Comparison of ENCODE assay signal across 10 cellular contexts in the genomic region with DNA sequence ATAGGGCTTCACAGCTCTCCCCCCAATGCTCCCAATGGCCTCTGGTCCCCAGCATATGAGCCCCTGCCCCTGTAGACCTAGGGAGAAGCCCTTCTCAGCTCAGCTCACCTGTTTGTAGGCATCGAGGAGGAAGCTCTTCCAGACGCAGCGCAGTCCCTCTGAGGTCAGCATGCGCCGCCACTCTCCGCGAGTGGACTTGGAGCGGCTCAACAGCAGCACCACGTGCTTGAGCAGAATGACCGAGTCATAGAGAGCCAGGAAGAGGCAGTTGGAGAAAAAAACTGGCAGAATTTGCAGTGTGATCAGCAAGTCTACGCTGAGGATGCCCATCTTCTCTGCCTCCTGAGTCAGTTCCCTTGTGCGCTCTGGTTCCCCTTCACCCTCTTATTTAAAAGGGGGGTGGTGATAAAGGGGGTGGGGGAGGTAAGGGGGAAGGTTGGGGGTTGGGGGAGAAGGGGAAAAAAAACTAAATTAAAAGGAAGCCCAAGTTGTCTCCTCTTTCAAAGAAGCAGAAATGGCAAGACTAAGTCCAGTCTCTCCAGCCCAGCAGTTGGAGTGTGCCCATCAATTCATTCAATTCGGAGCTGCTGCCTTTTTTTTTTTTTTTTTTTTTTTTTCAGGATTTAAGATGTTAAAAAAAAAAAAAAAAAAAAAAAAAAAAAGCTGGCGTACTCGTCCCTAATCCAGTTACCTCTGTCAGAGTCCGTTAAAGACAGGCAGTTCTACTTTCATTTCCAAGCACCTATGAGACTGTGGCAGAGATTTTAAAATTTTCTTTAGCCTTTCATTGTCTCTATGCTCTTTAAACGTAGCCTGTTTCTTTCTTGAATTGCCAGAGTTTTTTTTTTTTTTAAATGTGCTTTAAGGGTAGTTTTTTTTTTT. TPM values are rescaled to one million over a fixed set of nuclear protein-coding genes. Genes with fewer than 3 reads are reported as not detected.
DNase-seq lines count a peak whose midpoint lies in the region; ATAC-seq and TF ChIP-seq lines count a peak whose summit lies in the region.
"Had no signal": no experiment of that assay in that cellular context is flagged by ENCODE, and none has a peak within 500 bp of the region (broad histone marks: within the 10 kb centered on the region; RNA-seq: fewer than 3 reads in every experiment).

A gene (minus strand): TSS at position 362 of the 882 bp plus-strand sequence. CDS start 32 bp downstream, at position 330.

- no peak within 1 kb of the TSS for H3K27ac Mint-ChIP-seq in activated naive CD8-positive, alpha-beta T cell treated with anti-CD3 and anti-CD28 coated beads, Interleukin-2, amount 10 ng/mL, durations not matched to agents 7 days and 5 days
- no peak within 1 kb of the TSS for H3K27ac Mint-ChIP-seq in activated naive CD8-positive, alpha-beta T cell treated with anti-CD3 and anti-CD28 coated beads, Interleukin-2, amount 50 U/mL, for 24 hours
- H3K27ac Mint-ChIP-seq: T-helper 1 cell treated with Interleukin-12 subunit alpha and Interleukin-12 subunit beta and Interleukin-4 antibody, amounts not matched to agents 30 μg/mL and 1 μg/mL, for 36 hours had no signal

- H3K36me3 ChIP-seq in mucosa of descending colon (ENCODE audit: low read depth) (no peaks in the 10 kb centered on the region), aorta (ENCODE audit: control insufficient read depth in 1 of 2, insufficient read depth in 2 of 2, low read length in 1 of 2) (no peaks in the 10 kb centered on the region)

- no peaks in the 10 kb centered on the region for H3K27me3 ChIP-seq in aorta (ENCODE audit: control insufficient read depth in 1 of 2, insufficient read depth in 2 of 2, low read length in 1 of 2)

- H3K4me3 ChIP-seq in mucosa of descending colon (no peak within 1 kb of the TSS), aorta (ENCODE audit: low read length in 2 of 2) (peak within 1 kb of the TSS; percentile 59 to 62)

- H3K4me3 Mint-ChIP-seq in activated naive CD8-positive, alpha-beta T cell treated with anti-CD3 and anti-CD28 coated beads, Interleukin-2, amount 10 ng/mL, durations not matched to agents 7 days and 5 days, result peak within 1 kb of the TSS; percentile 43
- no peak within 1 kb of the TSS for H3K4me3 Mint-ChIP-seq in activated naive CD8-positive, alpha-beta T cell treated with anti-CD3 and anti-CD28 coated beads, Interleukin-2, amount 50 U/mL, for 24 hours
- H3K4me3 Mint-ChIP-seq: T-helper 1 cell treated with Interleukin-12 subunit alpha and Interleukin-12 subunit beta and Interleukin-4 antibody, amounts not matched to agents 30 μg/mL and 1 μg/mL, for 36 hours had no signal

- no peaks in the 10 kb centered on the region for H3K4me1 ChIP-seq in mucosa of descending colon (ENCODE audit: low read depth)
- no peaks in the 10 kb centered on the region for H3K4me1 ChIP-seq in aorta (ENCODE audit: control insufficient read depth in 1 of 2, insufficient read depth in 2 of 2, low read length in 2 of 2)

- TF ChIP-seq CTCF in mucosa of descending colon (IDR thresholded peaks at IDR 0.05), result no peak

- H3K4me1 Mint-ChIP-seq in activated naive CD8-positive, alpha-beta T cell treated with anti-CD3 and anti-CD28 coated beads, Interleukin-2, amount 10 ng/mL, durations not matched to agents 7 days and 5 days, result peaks cover 4% of the 10 kb centered on the region
- H3K4me1 Mint-ChIP-seq in activated naive CD8-positive, alpha-beta T cell treated with anti-CD3 and anti-CD28 coated beads, Interleukin-2, amount 50 U/mL, for 24 hours, result no peaks in the 10 kb centered on the region

- DNase-seq in activated naive CD8-positive, alpha-beta T cell treated with anti-CD3 and anti-CD28 coated beads, Interleukin-2, amount 10 ng/mL, durations not matched to agents 7 days and 5 days, result no peak
- no peak for DNase-seq in activated naive CD8-positive, alpha-beta T cell treated with anti-CD3 and anti-CD28 coated beads, Interleukin-2, amount 50 U/mL, for 24 hours
- DNase-seq in dermis blood vessel endothelial cell (peak; percentile 32), mucosa of descending colon (peak in 2 of 3 donors; percentile 5 to 22), aorta (peak in 1 of 2 donors; percentile 65), NCI-H1930 (lab: John Stamatoyannopoulos, UW) (no peak)

- 35 to 47% methylated on average over 17 of the region's 17 CpGs for WGBS in aorta, 2 donors

- peaks cover 1% of the 10 kb centered on the region for H3K9me3 Mint-ChIP-seq in activated naive CD8-positive, alpha-beta T cell treated with anti-CD3 and anti-CD28 coated beads, Interleukin-2, amount 10 ng/mL, durations not matched to agents 7 days and 5 days
- peaks cover 6% of the 10 kb centered on the region for H3K9me3 Mint-ChIP-seq in activated naive CD8-positive, alpha-beta T cell treated with anti-CD3 and anti-CD28 coated beads, Interleukin-2, amount 50 U/mL, for 24 hours
- H3K9me3 Mint-ChIP-seq: T-helper 1 cell treated with Interleukin-12 subunit alpha and Interleukin-12 subunit beta and Interleukin-4 antibody, amounts not matched to agents 30 μg/mL and 1 μg/mL, for 36 hours had no signal

- H3K27ac ChIP-seq in aorta (ENCODE audit: low read depth in 1 of 2, low read length in 2 of 2), result no peak within 1 kb of the TSS
- H3K27ac ChIP-seq: C4-2B had no signal

- no peaks in the 10 kb centered on the region for H3K27me3 Mint-ChIP-seq in activated naive CD8-positive, alpha-beta T cell treated with anti-CD3 and anti-CD28 coated beads, Interleukin-2, amount 10 ng/mL, durations not matched to agents 7 days and 5 days
- peaks cover 4% of the 10 kb centered on the region for H3K27me3 Mint-ChIP-seq in activated naive CD8-positive, alpha-beta T cell treated with anti-CD3 and anti-CD28 coated beads, Interleukin-2, amount 50 U/mL, for 24 hours

- POLR2A ChIA-PET in activated naive CD8-positive, alpha-beta T cell treated with anti-CD3 and anti-CD28 coated beads, Interleukin-2, amount 10 ng/mL, durations not matched to agents 7 days and 5 days (lab: Charles Lee), result no interaction called here

- H3K9me3 ChIP-seq in mucosa of descending colon (no peaks in the 10 kb centered on the region), aorta (ENCODE audit: control insufficient read depth, low read length) (no peaks in the 10 kb centered on the region)

- H3K36me3 Mint-ChIP-seq in activated naive CD8-positive, alpha-beta T cell treated with anti-CD3 and anti-CD28 coated beads, Interleukin-2, amount 10 ng/mL, durations not matched to agents 7 days and 5 days, result no peaks in the 10 kb centered on the region
- H3K36me3 Mint-ChIP-seq in activated naive CD8-positive, alpha-beta T cell treated with anti-CD3 and anti-CD28 coated beads, Interleukin-2, amount 50 U/mL, for 24 hours (ENCODE audit: low read depth), result no peaks in the 10 kb centered on the region

- ATAC-seq in activated naive CD8-positive, alpha-beta T cell treated with anti-CD3 and anti-CD28 coated beads, Interleukin-2, amount 10 ng/mL, durations not matched to agents 7 days and 5 days (ENCODE audit: low read depth), result no peak
- no peak for ATAC-seq in activated naive CD8-positive, alpha-beta T cell treated with anti-CD3 and anti-CD28 coated beads, Interleukin-2, amount 50 U/mL, for 24 hours
- peak; percentile 25 for ATAC-seq in mucosa of descending colon
- peak; percentile 80 for ATAC-seq in aorta (ENCODE audit: low FRiP score)
- ATAC-seq in HG03432 (IDR thresholded peaks at IDR 0.05; ENCODE audit: unreplicated experiment), result no peak
- no peak for ATAC-seq in HG03095 (IDR thresholded peaks at IDR 0.05; ENCODE audit: unreplicated experiment)

- intact Hi-C loops in mucosa of descending colon (cut with DNase I, micrococcal nuclease), result no loop called here
- intact Hi-C loops in aorta (cut with DNase I), result no loop called here

RNA-seq across cellular contexts. Expression of the gene that starts here (rescaled TPM):
- not detected for total RNA-seq in activated naive CD8-positive, alpha-beta T cell treated with anti-CD3 and anti-CD28 coated beads, Interleukin-2, amount 10 ng/mL, durations not matched to agents 7 days and 5 days
- total RNA-seq in dermis blood vessel endothelial cell (0.51 TPM in 1 of 2 replicates, not detected in the other), mucosa of descending colon (1 to 10 TPM in 2 of 3 donors, under 1 TPM in 1; 0.41 to 1.3 (median 1.1) TPM), aorta (10 to 100 TPM; 10.7 to 14.4 TPM)
- polyA plus RNA-seq in aorta, result 10 to 100 TPM; 35.8 to 38.1 TPM

Comparison
In these comparisons a context has a peak if more than half of its experiments do, and no peak if none do; other contexts are left out.
1. Peak in DNase-seq in dermis blood vessel endothelial cell; RNA of the gene not detected or under 1 TPM.
2. ATAC-seq: peak in mucosa of descending colon (single experiment) and aorta (single experiment); none in activated naive CD8-positive, alpha-beta T cell treated with anti-CD3 and anti-CD28 coated beads, Interleukin-2, amount 10 ng/mL, durations not matched to agents 7 days and 5 days (single experiment), activated naive CD8-positive, alpha-beta T cell treated with anti-CD3 and anti-CD28 coated beads, Interleukin-2, amount 50 U/mL, for 24 hours (single experiment), HG03432 (single experiment) and HG03095 (single experiment).
3. DNase-seq: peak in mucosa of descending colon (2 of 3); none in activated naive CD8-positive, alpha-beta T cell treated with anti-CD3 and anti-CD28 coated beads, Interleukin-2, amount 10 ng/mL, durations not matched to agents 7 days and 5 days (single experiment), activated naive CD8-positive, alpha-beta T cell treated with anti-CD3 and anti-CD28 coated beads, Interleukin-2, amount 50 U/mL, for 24 hours (single experiment) and NCI-H1930 (0 of 2).